ENCODE assay signal across 26 cellular contexts in the genomic region with DNA sequence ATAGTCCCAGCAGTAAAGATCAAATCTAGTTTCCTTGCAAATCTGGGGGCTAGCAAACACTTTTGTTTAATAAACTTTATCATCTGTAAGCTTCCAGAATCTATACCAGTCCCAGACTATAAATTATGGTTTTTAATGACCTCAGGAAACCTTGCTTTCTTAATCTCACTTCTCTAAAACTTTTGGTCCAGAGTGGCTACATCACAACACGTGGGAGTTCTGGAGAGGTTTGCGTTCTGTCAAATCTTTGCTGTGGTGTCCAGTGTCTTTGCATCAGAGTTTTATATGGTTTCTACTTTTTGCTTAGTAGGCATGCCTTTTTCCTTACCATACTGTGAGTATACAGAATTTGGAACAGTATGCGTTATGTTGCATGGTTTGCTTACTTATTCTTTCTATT.
DNase-seq lines count a peak whose midpoint lies in the region; ATAC-seq, FAIRE-seq and TF ChIP-seq lines count a peak whose summit lies in the region.
"Had no signal": no experiment of that assay in that cellular context is flagged by ENCODE, and none has a peak within 500 bp of the region (broad histone marks: within the 10 kb centered on the region; RNA-seq: fewer than 3 reads in every experiment).

No MANE protein-coding gene starts in this region.

- no peak overlapping the region for H3K4me3 Mint-ChIP-seq in natural killer cell treated with Interleukin-12 subunit alpha and Interleukin-12 subunit beta and Interleukin-15 and Interleukin-18, amount 100 ng/mL, for 72 hours
- no peak overlapping the region for H3K4me3 Mint-ChIP-seq in immature natural killer cell
- H3K4me3 Mint-ChIP-seq: GM23338, H9 had no signal

- no peak overlapping the region for H3K27ac Mint-ChIP-seq in natural killer cell treated with Interleukin-12 subunit alpha and Interleukin-12 subunit beta and Interleukin-15 and Interleukin-18, amount 100 ng/mL, for 72 hours
- H3K27ac Mint-ChIP-seq in immature natural killer cell, result no peak overlapping the region
- H3K27ac Mint-ChIP-seq: GM23338 had no signal

- ATAC-seq in HG02938 (IDR thresholded peaks at IDR 0.05; ENCODE audit: unreplicated experiment) (peak; percentile 72), GM18909 (IDR thresholded peaks at IDR 0.05; ENCODE audit: poor library complexity, unreplicated experiment) (no peak)
- ATAC-seq in natural killer cell treated with Interleukin-12 subunit alpha and Interleukin-12 subunit beta and Interleukin-15 and Interleukin-18, amount 100 ng/mL, for 72 hours, result no peak
- ATAC-seq: GM23338, PC-3 had no signal

- FAIRE-seq in GM12891 (lab: Jason Lieb, UNC), result no peak

- H3K27me3 Mint-ChIP-seq in natural killer cell treated with Interleukin-12 subunit alpha and Interleukin-12 subunit beta and Interleukin-15 and Interleukin-18, amount 100 ng/mL, for 72 hours, result peaks cover 0 to 2% of the 10 kb centered on the region in 2 donors
- H3K27me3 Mint-ChIP-seq in immature natural killer cell (ENCODE audit: low read depth in 3 of 3), result peaks cover 0 to 4% (median 2%) of the 10 kb centered on the region in 3 donors

- TF ChIP-seq POLR2A in GM12891 (IDR thresholded peaks at IDR 0.05; ENCODE audit: low read depth, low read length), result no peak

- DNase-seq in GM12891 (ENCODE audit: insufficient read length, low spot score), result no peak
- peak; percentile 87 for DNase-seq in MV-4-11 (lab: John Stamatoyannopoulos, UW)
- peak; percentile 32 for DNase-seq in OCI-M1 (lab: John Stamatoyannopoulos, UW)
- no peak for DNase-seq in NCI-H446 treated with DMSO at 0.1 percent for 48 hours (lab: John Stamatoyannopoulos, UW)
- no peak for DNase-seq in natural killer cell treated with Interleukin-12 subunit alpha and Interleukin-12 subunit beta and Interleukin-15 and Interleukin-18, amount 100 ng/mL, for 72 hours (ENCODE audit: low spot score)
- no peak for DNase-seq in immature natural killer cell
- DNase-seq: Calu3, DMS79 treated with DMSO at 0.1 percent for 48 hours, GF-D8, H9, KG1, MG63, NCI-H1092 treated with DMSO at 0.1 percent for 48 hours, NCI-H1436, NCI-H187, NCI-H2081 treated with DMSO at 0.1 percent for 48 hours, NCI-H2171, NCI-H345, NCI-H524, NCI-H748 treated with DMSO at 0.1 percent for 48 hours, PC-3, SJCRH30, T-helper 1 cell had no signal

- H3K36me3 Mint-ChIP-seq in natural killer cell treated with Interleukin-12 subunit alpha and Interleukin-12 subunit beta and Interleukin-15 and Interleukin-18, amount 100 ng/mL, for 72 hours, result no peaks in the 10 kb centered on the region
- H3K36me3 Mint-ChIP-seq in immature natural killer cell, result no peaks in the 10 kb centered on the region

- H3K4me1 Mint-ChIP-seq in natural killer cell treated with Interleukin-12 subunit alpha and Interleukin-12 subunit beta and Interleukin-15 and Interleukin-18, amount 100 ng/mL, for 72 hours (ENCODE audit: low read depth in 2 of 2), result no peaks in the 10 kb centered on the region
- H3K4me1 Mint-ChIP-seq in immature natural killer cell, result no peaks in the 10 kb centered on the region
- H3K4me1 Mint-ChIP-seq: GM23338 had no signal

- H3K9me3 Mint-ChIP-seq in natural killer cell treated with Interleukin-12 subunit alpha and Interleukin-12 subunit beta and Interleukin-15 and Interleukin-18, amount 100 ng/mL, for 72 hours, result no peaks in the 10 kb centered on the region
- H3K9me3 Mint-ChIP-seq in immature natural killer cell, result peaks cover 0 to 4% (median 0%) of the 10 kb centered on the region in 6 donors
- H3K9me3 Mint-ChIP-seq: GM23338, H9 had no signal

TF ChIP-seq in GM12891, 5 proteins besides CTCF, POLR2A, EP300 and RAD21:
- peak; percentile 77 for TF ChIP-seq SPI1 (IDR thresholded peaks at IDR 0.05; ENCODE audit: low read depth, low read length)
- TF ChIP-seq POU2F2 (IDR thresholded peaks at IDR 0.05; ENCODE audit: low read depth, low read length), result no peak

Comparison
In these comparisons a context has a peak if more than half of its experiments do, and no peak if none do; other contexts are left out.
1. DNase-seq: peak in MV-4-11 (single experiment) and OCI-M1 (single experiment); none in GM12891 (single experiment), NCI-H446 treated with DMSO at 0.1 percent for 48 hours (single experiment), natural killer cell treated with Interleukin-12 subunit alpha and Interleukin-12 subunit beta and Interleukin-15 and Interleukin-18, amount 100 ng/mL, for 72 hours (single experiment) and immature natural killer cell (0 of 3).